ENCODE assay signal across 19 cellular contexts in the genomic region with DNA sequence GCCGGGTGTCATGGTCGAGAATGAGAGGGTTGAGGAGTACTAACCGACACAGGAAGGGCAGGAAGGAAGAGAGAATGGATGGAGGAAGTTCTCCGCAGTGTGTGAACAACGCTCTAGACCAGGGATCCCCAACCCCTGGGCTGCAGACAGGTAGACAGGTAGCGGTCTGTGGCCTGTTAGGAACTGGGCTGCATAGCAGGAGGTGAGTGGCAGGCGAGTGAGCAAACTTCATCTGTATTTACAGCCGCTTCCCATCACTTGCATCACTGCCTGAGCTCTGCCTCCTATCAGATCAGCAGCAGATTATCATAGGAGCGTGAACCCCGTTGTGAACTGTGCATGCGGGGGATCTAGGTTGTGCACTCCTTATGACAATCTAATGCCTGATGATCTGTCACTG.
"Had no signal": no experiment of that assay in that cellular context is flagged by ENCODE, and none has a peak within 500 bp of the region (broad histone marks: within the 10 kb centered on the region; RNA-seq: fewer than 3 reads in every experiment).

No MANE protein-coding gene starts in this region.

- H3K4me3 ChIP-seq: hepatocyte, ovary, right atrium auricular region, stomach, thoracic aorta, transverse colon had no signal

- ATAC-seq: naive thymus-derived CD8-positive, alpha-beta T cell had no signal

- H3K9me3 ChIP-seq: ovary, right atrium auricular region, stomach, thoracic aorta, transverse colon had no signal

- DNase-seq: effector CD4-positive, alpha-beta T cell; endodermal cell; foreskin melanocyte; head of caudate nucleus; kidney glomerular epithelial cell; naive thymus-derived CD8-positive, alpha-beta T cell; nucleus accumbens; ovary; small intestine; stimulated activated CD4-positive, alpha-beta T cell treated with anti-CD3 and anti-CD28 coated beads, Interleukin-12 subunit alpha, Interleukin-12 subunit beta, amount 100 ng/mL, for 4 hours; stimulated activated naive CD4-positive, alpha-beta T cell; stomach; substantia nigra; transverse colon had no signal

- H3K36me3 Mint-ChIP-seq: naive thymus-derived CD8-positive, alpha-beta T cell had no signal

- H3K27ac ChIP-seq: hepatocyte, ovary, right atrium auricular region, stomach, thoracic aorta, transverse colon had no signal

- H3K27ac Mint-ChIP-seq: endodermal cell had no signal

- H3K9me3 Mint-ChIP-seq: naive thymus-derived CD8-positive, alpha-beta T cell; neural crest cell had no signal

- H3K36me3 ChIP-seq: ovary, right atrium auricular region, stomach, thoracic aorta, transverse colon had no signal

- H3K4me2 ChIP-seq: hepatocyte had no signal

- H3K27me3 ChIP-seq: hepatocyte, ovary, right atrium auricular region, stomach, transverse colon had no signal

- FAIRE-seq: colon, small intestine had no signal

- H3K4me3 Mint-ChIP-seq: endodermal cell; naive thymus-derived CD8-positive, alpha-beta T cell; neural crest cell had no signal
